In genomic region chr2:235238537-235238936, GRCh38 we compare ENCODE assay signal across 12 cellular contexts.
DNase-seq lines count a peak whose midpoint lies in the region; ATAC-seq and FAIRE-seq lines count a peak whose summit lies in the region.
"Had no signal": no experiment of that assay in that cellular context is flagged by ENCODE, and none has a peak within 500 bp of the region (broad histone marks: within the 10 kb centered on the region; RNA-seq: fewer than 3 reads in every experiment).

No MANE protein-coding gene starts in this region.

- H3K4me1 ChIP-seq in SJCRH30, result peaks cover 15% of the 10 kb centered on the region
- H3K4me1 ChIP-seq: testis had no signal

- H3K4me3 ChIP-seq in SJCRH30, result no peak overlapping the region
- H3K4me3 ChIP-seq: testis had no signal

- no peaks in the 10 kb centered on the region for H3K9me3 ChIP-seq in SJCRH30 (replicated peaks)
- H3K9me3 ChIP-seq: testis had no signal

- intact Hi-C loops in sciatic nerve (cut with DNase I), result no loop called here

- ATAC-seq in sciatic nerve (peak; percentile 77), HG03460 (IDR thresholded peaks at IDR 0.05; ENCODE audit: unreplicated experiment) (no peak), GM21447 (IDR thresholded peaks at IDR 0.05; ENCODE audit: unreplicated experiment) (no peak)

- no peaks in the 10 kb centered on the region for H3K36me3 ChIP-seq in SJCRH30

- H3K27ac ChIP-seq in SJCRH30, result no peak overlapping the region; the same call in 1 of the 2 replicates
- H3K27ac ChIP-seq: testis had no signal

- no peak for FAIRE-seq in frontal cortex (lab: Jason Lieb, UNC)
- FAIRE-seq: endometrium, TTC549 had no signal

- DNase-seq in Daoy (ENCODE audit: low read depth) (peak; percentile 37), SJCRH30 (peak; percentile 81 to 85), glomerular endothelial cell (ENCODE audit: extremely low read depth, low read depth, low spot score) (peak; percentile 78), sciatic nerve (ENCODE audit: low spot score) (peak; percentile 73), germinal center (ENCODE audit: low spot score) (no peak), frontal cortex (ENCODE audit: low spot score in 2 of 2) (no peak)
- DNase-seq: stimulated activated CD4-positive, alpha-beta T cell treated with anti-CD3 and anti-CD28 coated beads, Interleukin-2, amount 100 ng/mL, for 48 hours; testis had no signal

- no peaks in the 10 kb centered on the region for H3K27me3 ChIP-seq in SJCRH30
- H3K27me3 ChIP-seq: testis had no signal

Comparison
In these comparisons a context has a peak if more than half of its experiments do, and no peak if none do; other contexts are left out.
1. DNase-seq: peak in Daoy (single experiment), SJCRH30 (2 of 2), glomerular endothelial cell (single experiment) and sciatic nerve (single experiment); none in germinal center (single experiment) and frontal cortex (0 of 2).